ENCODE assay signal across 9 cellular contexts in genomic region chr14:99562848-99563748, GRCh38. TPM values are rescaled to one million over a fixed set of nuclear protein-coding genes. Genes with fewer than 3 reads are reported as not detected.
DNase-seq lines count a peak whose midpoint lies in the region; ATAC-seq and TF ChIP-seq lines count a peak whose summit lies in the region.
"Had no signal": no experiment of that assay in that cellular context is flagged by ENCODE, and none has a peak within 500 bp of the region (broad histone marks: within the 10 kb centered on the region; RNA-seq: fewer than 3 reads in every experiment).

No MANE protein-coding gene starts in this region.

- no peaks in the 10 kb centered on the region for H3K27me3 ChIP-seq in SJCRH30
- H3K27me3 ChIP-seq: neutrophil had no signal

- no peak overlapping the region for H3K4me3 ChIP-seq in SJCRH30

- no peak for TF ChIP-seq CTCF in glutamatergic neuron (IDR thresholded peaks at IDR 0.05; ENCODE audit: partially characterized antibody, unreplicated experiment)

- peaks cover 42% of the 10 kb centered on the region for H3K4me1 Mint-ChIP-seq in glutamatergic neuron (ENCODE audit: low read depth, unreplicated experiment)

- ATAC-seq in HG03159 (IDR thresholded peaks at IDR 0.05; ENCODE audit: unreplicated experiment) (no peak), GM19463 (IDR thresholded peaks at IDR 0.05; ENCODE audit: unreplicated experiment) (no peak), HG02981 (IDR thresholded peaks at IDR 0.05; ENCODE audit: unreplicated experiment) (no peak)

- peak overlapping the region; percentile 60 for H3K4me3 Mint-ChIP-seq in glutamatergic neuron (ENCODE audit: unreplicated experiment)

- H3K9me3 Mint-ChIP-seq in glutamatergic neuron (ENCODE audit: unreplicated experiment) = peaks cover 26% of the 10 kb centered on the region

- no peaks in the 10 kb centered on the region for H3K9me3 ChIP-seq in SJCRH30 (replicated peaks)
- H3K9me3 ChIP-seq: neutrophil had no signal

- H3K27ac ChIP-seq in SJCRH30 = no peak overlapping the region
- H3K27ac ChIP-seq: neutrophil had no signal

- H3K36me3 ChIP-seq in SJCRH30 = no peaks in the 10 kb centered on the region
- H3K36me3 ChIP-seq: neutrophil had no signal

- H3K4me1 ChIP-seq in SJCRH30 = peaks cover 14% of the 10 kb centered on the region; the same call in 1 of the 2 replicates

- DNase-seq in HS-27A (ENCODE audit: low read depth) (peak; percentile 58), SJCRH30 (peak; percentile 67 to 74), glutamatergic neuron (peak; percentile 86), pons (ENCODE audit: low spot score) (peak; percentile 91), MV-4-11 (lab: John Stamatoyannopoulos, UW) (no peak)

- H3K27me3 Mint-ChIP-seq in glutamatergic neuron (ENCODE audit: unreplicated experiment) = peaks cover 10% of the 10 kb centered on the region

- H3K36me3 Mint-ChIP-seq in glutamatergic neuron (ENCODE audit: unreplicated experiment) = peaks cover 5% of the 10 kb centered on the region

- H3K27ac Mint-ChIP-seq in glutamatergic neuron (ENCODE audit: unreplicated experiment) = peak overlapping the region; percentile 48

RNA-seq across cellular contexts. Expression of gene CCDC85C, which starts 40.9 kb away (rescaled TPM):
- 12.2 and 12.9 TPM in 2 replicates for total RNA-seq in SJCRH30 (2014; rRNA removed; shearing (Covaris generic))
- total RNA-seq in glutamatergic neuron (ENCODE audit: unreplicated experiment) = 32.3 TPM
